11 cellular contexts compared by ENCODE assay signal in genomic region chr13:25170554-25171107, GRCh38. TPM values are rescaled to one million over a fixed set of nuclear protein-coding genes. Genes with fewer than 3 reads are reported as not detected.
DNase-seq lines count a peak whose midpoint lies in the region; ATAC-seq and TF ChIP-seq lines count a peak whose summit lies in the region.
"Had no signal": no experiment of that assay in that cellular context is flagged by ENCODE, and none has a peak within 500 bp of the region (broad histone marks: within the 10 kb centered on the region; RNA-seq: fewer than 3 reads in every experiment).

No MANE protein-coding gene starts in this region.

- H3K4me3 Mint-ChIP-seq in endothelial cell (ENCODE audit: unreplicated experiment): peak overlapping the region; percentile 77

- ATAC-seq in mucosa of descending colon: no peak
- no peak for ATAC-seq in activated CD4-positive, CD25-positive, alpha-beta regulatory T cell treated with anti-CD3 and anti-CD28 coated beads, Interleukin-2, amount 50 U/mL, for 24 hours

- H3K27ac Mint-ChIP-seq in endothelial cell (ENCODE audit: unreplicated experiment): peak overlapping the region; percentile 48
- H3K27ac Mint-ChIP-seq: dendritic cell treated with granulocyte-macrophage colony-stimulating factor and Interleukin-4, amounts not matched to agents 40 ng/mL and 50 ng/mL, for 4 days had no signal

- H3K9me2 ChIP-seq in MM.1S (replicated peaks; ENCODE audit: insufficient read depth, low read length): no peaks in the 10 kb centered on the region

- no peaks in the 10 kb centered on the region for H3K36me3 ChIP-seq in parathyroid adenoma (ENCODE audit: control insufficient read depth, insufficient read depth, low read length)
- no peaks in the 10 kb centered on the region for H3K36me3 ChIP-seq in MM.1S (replicated peaks; ENCODE audit: insufficient read depth, low read length)
- no peaks in the 10 kb centered on the region for H3K36me3 ChIP-seq in mucosa of descending colon (ENCODE audit: low read depth)

- peak overlapping the region; percentile 22 for H3K4me3 ChIP-seq in parathyroid adenoma (ENCODE audit: low read depth, low read length)
- H3K4me3 ChIP-seq in MM.1S (ENCODE audit: low read length): no peak overlapping the region
- no peak overlapping the region for H3K4me3 ChIP-seq in mucosa of descending colon

- no peaks in the 10 kb centered on the region for H3K9me3 ChIP-seq in parathyroid adenoma (ENCODE audit: control insufficient read depth, low read length)
- H3K9me3 ChIP-seq in MM.1S (replicated peaks; ENCODE audit: insufficient read depth, low read length): no peaks in the 10 kb centered on the region
- no peaks in the 10 kb centered on the region for H3K9me3 ChIP-seq in mucosa of descending colon

- H3K4me2 ChIP-seq in parathyroid adenoma (ENCODE audit: low read length): peak overlapping the region; percentile 68
- no peak overlapping the region for H3K4me2 ChIP-seq in MM.1S (ENCODE audit: low read depth, low read length)

- peaks cover 15% of the 10 kb centered on the region for H3K27me3 Mint-ChIP-seq in endothelial cell (ENCODE audit: unreplicated experiment)

- peak overlapping the region; percentile 56 for H2AFZ ChIP-seq in parathyroid adenoma
- no peak overlapping the region for H2AFZ ChIP-seq in MM.1S (ENCODE audit: low read length)

- H3K9me3 Mint-ChIP-seq in endothelial cell (ENCODE audit: unreplicated experiment): no peaks in the 10 kb centered on the region
- H3K9me3 Mint-ChIP-seq: dendritic cell treated with granulocyte-macrophage colony-stimulating factor and Interleukin-4, amounts not matched to agents 40 ng/mL and 50 ng/mL, for 4 days had no signal

- H4K20me1 ChIP-seq in MM.1S (ENCODE audit: insufficient read depth, low read length): no peaks in the 10 kb centered on the region

- no peaks in the 10 kb centered on the region for H3K4me1 ChIP-seq in parathyroid adenoma
- H3K4me1 ChIP-seq in MM.1S (ENCODE audit: low read length): no peaks in the 10 kb centered on the region
- H3K4me1 ChIP-seq in mucosa of descending colon (ENCODE audit: low read depth): peaks cover 8% of the 10 kb centered on the region

- no peaks in the 10 kb centered on the region for H3F3A ChIP-seq in MM.1S (ENCODE audit: insufficient read depth, low read length)

- no peak overlapping the region for H3K9ac ChIP-seq in parathyroid adenoma
- H3K9ac ChIP-seq in MM.1S (ENCODE audit: low read length): no peak overlapping the region

- H3K4me1 Mint-ChIP-seq in endothelial cell (ENCODE audit: unreplicated experiment): peaks cover 26% of the 10 kb centered on the region

- DNase-seq in G401 (ENCODE audit: low spot score): peak; percentile 42
- DNase-seq in NCI-H1092 treated with DMSO at 0.1 percent for 48 hours (lab: John Stamatoyannopoulos, UW): peak; percentile 28
- peak; percentile 52 for DNase-seq in endothelial cell (ENCODE audit: low spot score)
- no peak for DNase-seq in DMS114 treated with DMSO at 0.1 percent for 48 hours (lab: John Stamatoyannopoulos, UW; ENCODE audit: unreplicated experiment)
- DNase-seq in MM.1S: no peak
- no peak for DNase-seq in mucosa of descending colon

- no peaks in the 10 kb centered on the region for H3K27me3 ChIP-seq in parathyroid adenoma (ENCODE audit: control insufficient read depth, insufficient read depth, low read length)
- H3K27me3 ChIP-seq in MM.1S (replicated peaks; ENCODE audit: insufficient read depth, low read length): peaks cover 8% of the 10 kb centered on the region; the same call in 1 of the 2 replicates

- H3K27ac ChIP-seq in parathyroid adenoma (no peak overlapping the region), MM.1S (ENCODE audit: low read length) (no peak overlapping the region)

- intact Hi-C loops in mucosa of descending colon (cut with DNase I, micrococcal nuclease): no loop called here

- TF ChIP-seq CTCF in endothelial cell (IDR thresholded peaks at IDR 0.05; ENCODE audit: unreplicated experiment): no peak
- TF ChIP-seq CTCF in parathyroid adenoma (IDR thresholded peaks at IDR 0.05): no peak
- no peak for TF ChIP-seq CTCF in MM.1S (IDR thresholded peaks at IDR 0.05; ENCODE audit: low read length)
- no peak for TF ChIP-seq CTCF in mucosa of descending colon (IDR thresholded peaks at IDR 0.05)

- in situ Hi-C loops in G401 (cut with HindIII; ENCODE audit: low sequenced_read_pairs): no loop called here

- H3K79me2 ChIP-seq in parathyroid adenoma: no peaks in the 10 kb centered on the region
- no peaks in the 10 kb centered on the region for H3K79me2 ChIP-seq in MM.1S (ENCODE audit: low read length)

- H3K36me3 Mint-ChIP-seq in endothelial cell (ENCODE audit: low read depth, unreplicated experiment): peaks cover 5% of the 10 kb centered on the region

RNA-seq across cellular contexts. Expression of gene AMER2, which starts 1.5 kb away (rescaled TPM):
- total RNA-seq in G401 (2014; rRNA removed; shearing (Covaris generic)): not detected in 2 replicates
- total RNA-seq in endothelial cell (ENCODE audit: unreplicated experiment) (1.5 TPM), mucosa of descending colon (under 1 TPM in 2 of 3 donors, not detected in 1; 0.05 to 0.70 TPM)
- total RNA-seq: pulmonary artery endothelial cell; T-helper 1 cell treated with Interleukin-12 subunit alpha and Interleukin-12 subunit beta and Interleukin-4 antibody, amounts not matched to agents 30 ng/mL and 1 ng/mL, for 36 hours had no signal

Comparison
In these comparisons a context has a peak if more than half of its experiments do, and no peak if none do; other contexts are left out.
1. DNase-seq: peak in G401 (single experiment), NCI-H1092 treated with DMSO at 0.1 percent for 48 hours (single experiment) and endothelial cell (single experiment); none in DMS114 treated with DMSO at 0.1 percent for 48 hours (single experiment), MM.1S (single experiment) and mucosa of descending colon (0 of 3).